ENCODE assay signal across 8 cellular contexts in the genomic region with DNA sequence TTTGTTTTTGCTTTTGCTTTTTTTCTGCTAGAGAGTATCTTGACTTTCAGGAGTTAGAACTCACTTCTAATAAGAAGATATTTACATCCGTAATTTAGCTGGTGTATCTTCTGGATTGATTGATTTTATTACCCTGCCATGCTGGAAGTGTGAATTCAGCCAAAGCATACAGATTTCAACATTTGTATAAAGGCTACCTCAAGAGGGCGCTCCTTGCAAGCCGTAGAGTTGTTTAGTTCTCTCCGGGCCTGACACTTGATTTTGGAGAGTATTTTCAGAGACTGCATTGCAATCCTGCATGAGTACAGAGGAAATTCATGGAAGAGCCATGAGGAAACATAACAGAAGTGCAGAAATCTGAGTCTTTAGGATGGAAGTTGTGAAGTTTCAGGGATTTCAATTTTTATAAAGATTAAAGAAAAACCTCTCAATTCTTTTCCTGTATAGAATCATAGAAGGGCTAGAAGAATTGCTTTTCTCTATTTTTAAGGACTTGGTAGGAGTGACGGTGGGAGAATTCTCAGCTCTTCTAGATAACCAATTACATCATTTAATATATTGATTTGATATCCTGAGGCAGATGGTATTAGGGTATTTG.
DNase-seq lines count a peak whose midpoint lies in the region; ATAC-seq, FAIRE-seq and TF ChIP-seq lines count a peak whose summit lies in the region.

No MANE protein-coding gene starts in this region.

- H3K9me3 Mint-ChIP-seq in immature natural killer cell = no peaks in the 10 kb centered on the region

- no peak overlapping the region for H3K4me3 Mint-ChIP-seq in immature natural killer cell

- H3K36me3 Mint-ChIP-seq in immature natural killer cell = peaks cover 0 to 3% (median 0%) of the 10 kb centered on the region in 3 donors

- DNase-seq in DMS153 treated with DMSO at 0.1 percent for 48 hours (lab: John Stamatoyannopoulos, UW; ENCODE audit: unreplicated experiment) (peak; percentile 8), H54 (ENCODE audit: insufficient read length, low spot score) (peak; percentile 29), NCI-H146 (lab: John Stamatoyannopoulos, UW) (peak; percentile 70), T-helper 9 cell (peak; percentile 46), astrocyte of the hippocampus (ENCODE audit: low read depth, low spot score) (peak; percentile 87), immature natural killer cell (peak; percentile 43 to 58 (median 51))
- DNase-seq in stimulated activated CD4-positive, alpha-beta T cell treated with anti-CD3 and anti-CD28 coated beads, Interleukin-1b, Interleukin-23, amount 100 ng/mL, for 24 hours (ENCODE audit: low read depth in 4 of 4, low spot score in 1 of 4) = peak; percentile 51 to 59 (median 56)

- no peak overlapping the region for H3K27ac Mint-ChIP-seq in immature natural killer cell

- H3K4me1 Mint-ChIP-seq in immature natural killer cell = peaks cover 5 to 22% of the 10 kb centered on the region in 2 donors

- H3K27me3 Mint-ChIP-seq in immature natural killer cell (ENCODE audit: low read depth in 3 of 3) = peaks cover 0 to 1% (median 0%) of the 10 kb centered on the region in 3 donors

- no peak for TF ChIP-seq POLR2A in H54 (IDR thresholded peaks at IDR 0.05; ENCODE audit: low read depth, low read length)

- no peak for ATAC-seq in GM19467 (IDR thresholded peaks at IDR 0.05; ENCODE audit: unreplicated experiment)

- FAIRE-seq in H54 (lab: Jason Lieb, UNC) = no peak

Comparison
In these comparisons a context has a peak if more than half of its experiments do, and no peak if none do; other contexts are left out.
1. DNase-seq: peak in every context shown above with its lines; median percentile 87 in astrocyte of the hippocampus; 70 in NCI-H146; 56 in stimulated activated CD4-positive, alpha-beta T cell treated with anti-CD3 and anti-CD28 coated beads, Interleukin-1b, Interleukin-23, amount 100 ng/mL, for 24 hours; 51 in immature natural killer cell; 46 in T-helper 9 cell; 29 in H54; 8 in DMS153 treated with DMSO at 0.1 percent for 48 hours.